Comparison of ENCODE assay signal across 23 cellular contexts in genomic region chr20:48795058-48795457, GRCh38. TPM values are rescaled to one million over a fixed set of nuclear protein-coding genes. Genes with fewer than 3 reads are reported as not detected.
DNase-seq lines count a peak whose midpoint lies in the region; ATAC-seq and TF ChIP-seq lines count a peak whose summit lies in the region.
"Had no signal": no experiment of that assay in that cellular context is flagged by ENCODE, and none has a peak within 500 bp of the region (broad histone marks: within the 10 kb centered on the region; RNA-seq: fewer than 3 reads in every experiment).

No MANE protein-coding gene starts in this region.

- in situ Hi-C loops in KBM-7 (cut with MboI; ENCODE audit: low pct_unique_long_range_greater_than_20kb, low sequenced_read_pairs), result no loop called here

- H3K27me3 ChIP-seq in neuronal stem cell (ENCODE audit: control insufficient read depth in 3 of 3, insufficient read depth in 3 of 3, low read depth in 1 of 3, low read length in 3 of 3), result no peaks in the 10 kb centered on the region
- H3K27me3 ChIP-seq: cardiac muscle cell, esophagus muscularis mucosa, gastrocnemius medialis, ovary had no signal

- H3K27ac Mint-ChIP-seq in CD14-positive monocyte, result peak overlapping the region; percentile 76 to 93 (median 81)
- no peak overlapping the region for H3K27ac Mint-ChIP-seq in WTC11
- peak overlapping the region in 1 of 2 donors; percentile 87 for H3K27ac Mint-ChIP-seq in effector memory CD8-positive, alpha-beta T cell
- H3K27ac Mint-ChIP-seq: activated CD4-positive, alpha-beta memory T cell treated with anti-CD3 and anti-CD28 coated beads for 36 hours had no signal

- H3K14ac ChIP-seq in neuronal stem cell (ENCODE audit: low read length), result no peak overlapping the region

- POLR2A ChIA-PET in WTC11 (lab: Charles Lee), result no interaction called here

- peaks cover 0 to 2% (median 0%) of the 10 kb centered on the region in 3 donors for H3K27me3 Mint-ChIP-seq in CD14-positive monocyte (ENCODE audit: low read depth in 3 of 3)
- no peaks in the 10 kb centered on the region for H3K27me3 Mint-ChIP-seq in WTC11 (ENCODE audit: low read depth)
- H3K27me3 Mint-ChIP-seq in effector memory CD8-positive, alpha-beta T cell, result no peaks in the 10 kb centered on the region
- H3K27me3 Mint-ChIP-seq: activated CD4-positive, alpha-beta memory T cell treated with anti-CD3 and anti-CD28 coated beads for 36 hours had no signal

- H2AK5ac ChIP-seq in neuronal stem cell (ENCODE audit: low read depth, low read length), result peak overlapping the region; percentile 39

- no CpG with 5 or more reads among the region's 3 CpGs for WGBS in neuronal stem cell (ENCODE audit: extremely low coverage in 2 of 2, insufficient read length in 2 of 2, insufficient replicate concordance in 1 of 2), 2 donors

- peaks cover 34 to 77% of the 10 kb centered on the region in 2 donors for H3K4me1 ChIP-seq in neuronal stem cell (ENCODE audit: control insufficient read depth in 2 of 2, insufficient read depth in 1 of 2, low read depth in 1 of 2, low read length in 2 of 2)
- H3K4me1 ChIP-seq in mucosa of descending colon (ENCODE audit: low read depth), result no peaks in the 10 kb centered on the region

- peak overlapping the region; percentile 40 for H3K4me2 ChIP-seq in neuronal stem cell (ENCODE audit: insufficient read depth, low read length, poor library complexity, severe bottlenecking)
- H3K4me2 ChIP-seq: KMS-11 had no signal

- H2BK15ac ChIP-seq in neuronal stem cell (ENCODE audit: low read length), result no peak overlapping the region

- H3K9me3 Mint-ChIP-seq in CD14-positive monocyte, result peaks cover 0 to 1% (median 0%) of the 10 kb centered on the region in 7 donors
- no peaks in the 10 kb centered on the region for H3K9me3 Mint-ChIP-seq in WTC11
- H3K9me3 Mint-ChIP-seq in effector memory CD8-positive, alpha-beta T cell, result no peaks in the 10 kb centered on the region
- H3K9me3 Mint-ChIP-seq: activated CD4-positive, alpha-beta memory T cell treated with anti-CD3 and anti-CD28 coated beads for 36 hours had no signal

- no peaks in the 10 kb centered on the region for H3K79me1 ChIP-seq in neuronal stem cell (ENCODE audit: low read depth, low read length)

- intact Hi-C loops in CD14-positive monocyte (cut with micrococcal nuclease) (no loop called here), mucosa of descending colon (cut with DNase I, micrococcal nuclease) (no loop called here)

- H3K36me3 Mint-ChIP-seq in CD14-positive monocyte (peaks cover 22 to 27% of the 10 kb centered on the region in 2 donors), WTC11 (no peaks in the 10 kb centered on the region)
- H3K36me3 Mint-ChIP-seq in effector memory CD8-positive, alpha-beta T cell (ENCODE audit: insufficient read depth), result peaks cover 17% of the 10 kb centered on the region

- H2BK12ac ChIP-seq in neuronal stem cell (ENCODE audit: low read length), result peak overlapping the region; percentile 77

- H3K23ac ChIP-seq in neuronal stem cell (ENCODE audit: low read depth, low read length, poor library complexity), result no peak overlapping the region

- CTCF ChIA-PET in WTC11 (lab: Charles Lee), result interaction anchor here (1.0 kb wide), 1 partner anchor 137 kb away, joined by 5 read pairs; no protein-coding TSS in a partner anchor

- no peak for TF ChIP-seq CTCF in CD14-positive monocyte (IDR thresholded peaks at IDR 0.05)
- no peak for TF ChIP-seq CTCF in WTC11 (IDR thresholded peaks at IDR 0.05)
- no peak for TF ChIP-seq CTCF in mucosa of descending colon (IDR thresholded peaks at IDR 0.05)

- H2BK120ac ChIP-seq in neuronal stem cell (ENCODE audit: low read depth, low read length), result no peak overlapping the region

- H3K4me3 Mint-ChIP-seq in CD14-positive monocyte (no peak overlapping the region), WTC11 (no peak overlapping the region)
- peak overlapping the region; percentile 14 to 28 for H3K4me3 Mint-ChIP-seq in effector memory CD8-positive, alpha-beta T cell
- H3K4me3 Mint-ChIP-seq: activated CD4-positive, alpha-beta memory T cell treated with anti-CD3 and anti-CD28 coated beads for 36 hours had no signal

- no peak overlapping the region for H4K8ac ChIP-seq in neuronal stem cell (ENCODE audit: low read depth, low read length)

- peak overlapping the region; percentile 49 for H3K18ac ChIP-seq in neuronal stem cell (ENCODE audit: low read length)

- H3K4me1 Mint-ChIP-seq in CD14-positive monocyte (peaks cover 83% of the 10 kb centered on the region), WTC11 (peaks cover 50% of the 10 kb centered on the region)
- H3K4me1 Mint-ChIP-seq in effector memory CD8-positive, alpha-beta T cell (ENCODE audit: low read depth in 2 of 2), result peaks cover 67 to 81% of the 10 kb centered on the region in 2 donors

- H3K4me3 ChIP-seq in neuronal stem cell (ENCODE audit: low read length in 2 of 2), result no peak overlapping the region
- H3K4me3 ChIP-seq in mucosa of descending colon, result no peak overlapping the region
- H3K4me3 ChIP-seq: cardiac muscle cell, esophagus muscularis mucosa, gastrocnemius medialis, lower lobe of right lung, ovary had no signal

- no peak overlapping the region for H3K4ac ChIP-seq in neuronal stem cell (ENCODE audit: low read length)

- H3K36me3 ChIP-seq in neuronal stem cell (replicated peaks in 1 of 2; ENCODE audit: control insufficient read depth in 2 of 2, insufficient read depth in 2 of 2, low read length in 2 of 2) (no peaks in the 10 kb centered on the region), mucosa of descending colon (ENCODE audit: low read depth) (no peaks in the 10 kb centered on the region)
- H3K36me3 ChIP-seq: cardiac muscle cell, esophagus muscularis mucosa, gastrocnemius medialis, lower lobe of right lung, ovary had no signal

- DNase-seq in CD14-positive monocyte (ENCODE audit: low spot score) (peak; percentile 42), WTC11 (ENCODE audit: low spot score) (no peak), neuronal stem cell (ENCODE audit: low spot score) (no peak), NCI-H748 treated with DMSO at 0.1 percent for 48 hours (lab: John Stamatoyannopoulos, UW) (no peak), mucosa of descending colon (no peak), KBM-7 (no peak)
- no peak for DNase-seq in effector memory CD8-positive, alpha-beta T cell
- DNase-seq in central memory CD4-positive, alpha-beta T cell, result no peak
- DNase-seq: activated CD4-positive, alpha-beta memory T cell treated with anti-CD3 and anti-CD28 coated beads for 36 hours; activated naive CD4-positive, alpha-beta T cell; activated T-cell treated with anti-CD3 and anti-CD28 coated beads for 4 hours; gastrocnemius medialis; HCEC 1CT; kidney; lower lobe of right lung; NCI-H526 treated with DMSO at 0.1 percent for 48 hours; ovary; right cardiac atrium had no signal

- H2BK5ac ChIP-seq in neuronal stem cell (ENCODE audit: low read length), result no peak overlapping the region

- ATAC-seq in WTC11 (no peak), mucosa of descending colon (no peak)
- no peak for ATAC-seq in effector memory CD8-positive, alpha-beta T cell (replicated peaks)
- ATAC-seq: gastrocnemius medialis, SK-N-SH treated with all-trans-retinoic acid at 6 μM for 48 hours had no signal

- H2AFZ ChIP-seq in neuronal stem cell (ENCODE audit: low read length), result no peak overlapping the region

- H3K9me3 ChIP-seq in neuronal stem cell (replicated peaks in 1 of 2; ENCODE audit: control insufficient read depth in 2 of 2, insufficient read depth in 1 of 2, low read depth in 1 of 2, low read length in 2 of 2) (no peaks in the 10 kb centered on the region), mucosa of descending colon (no peaks in the 10 kb centered on the region)
- H3K9me3 ChIP-seq: esophagus muscularis mucosa, gastrocnemius medialis, lower lobe of right lung, ovary had no signal

- no peak overlapping the region for H3K27ac ChIP-seq in neuronal stem cell (replicated peaks; ENCODE audit: low read length)
- H3K27ac ChIP-seq: cardiac muscle cell, esophagus muscularis mucosa, gastrocnemius medialis, KMS-11, lower lobe of right lung, ovary, RWPE1 had no signal

- no peak overlapping the region for H3K9ac ChIP-seq in neuronal stem cell (ENCODE audit: low read depth, low read length, poor library complexity)
- H3K9ac ChIP-seq: KMS-11 had no signal

- peak overlapping the region; percentile 80 for H4K91ac ChIP-seq in neuronal stem cell (ENCODE audit: low read depth, low read length, poor library complexity)

TF ChIP-seq in WTC11, 78 proteins besides CTCF, POLR2A, EP300 and RAD21:
- TF ChIP-seq FOXK1 (CRISPR knock-in tag; IDR thresholded peaks at IDR 0.05) (no peak), GTF2I (CRISPR knock-in tag; conservative IDR thresholded peaks at IDR 0.05) (peak; percentile 29; the same call in 1 of the 2 replicates), RELA (CRISPR knock-in tag; IDR thresholded peaks at IDR 0.05; ENCODE audit: borderline replicate concordance) (no peak)

RNA-seq across cellular contexts. Expression of gene PREX1, which starts 32.7 kb away (rescaled TPM):
- polyA plus RNA-seq in CD14-positive monocyte, result 10 to 100 TPM; 24.3 to 27.5 TPM
- total RNA-seq in WTC11 (2021) (14.2 to 17.3 TPM (median 15.5 TPM) in 3 replicates), mucosa of descending colon (10 to 100 TPM in 2 of 3 donors, 1 to 10 TPM in 1; 9.9 to 14.1 (median 13.5) TPM)
- polyA plus RNA-seq in neuronal stem cell (2013, experiment 1 of 2), result 10.0 TPM
- polyA plus RNA-seq in neuronal stem cell (2013, experiment 2 of 2), result 10.7 TPM

Comparison
In these comparisons a context has a peak if more than half of its experiments do, and no peak if none do; other contexts are left out.
1. H3K4me3 Mint-ChIP-seq: peak in effector memory CD8-positive, alpha-beta T cell (2 of 2); none in CD14-positive monocyte (0 of 2) and WTC11 (single experiment).